Comparison of ENCODE assay signal across 10 cellular contexts in the genomic region with DNA sequence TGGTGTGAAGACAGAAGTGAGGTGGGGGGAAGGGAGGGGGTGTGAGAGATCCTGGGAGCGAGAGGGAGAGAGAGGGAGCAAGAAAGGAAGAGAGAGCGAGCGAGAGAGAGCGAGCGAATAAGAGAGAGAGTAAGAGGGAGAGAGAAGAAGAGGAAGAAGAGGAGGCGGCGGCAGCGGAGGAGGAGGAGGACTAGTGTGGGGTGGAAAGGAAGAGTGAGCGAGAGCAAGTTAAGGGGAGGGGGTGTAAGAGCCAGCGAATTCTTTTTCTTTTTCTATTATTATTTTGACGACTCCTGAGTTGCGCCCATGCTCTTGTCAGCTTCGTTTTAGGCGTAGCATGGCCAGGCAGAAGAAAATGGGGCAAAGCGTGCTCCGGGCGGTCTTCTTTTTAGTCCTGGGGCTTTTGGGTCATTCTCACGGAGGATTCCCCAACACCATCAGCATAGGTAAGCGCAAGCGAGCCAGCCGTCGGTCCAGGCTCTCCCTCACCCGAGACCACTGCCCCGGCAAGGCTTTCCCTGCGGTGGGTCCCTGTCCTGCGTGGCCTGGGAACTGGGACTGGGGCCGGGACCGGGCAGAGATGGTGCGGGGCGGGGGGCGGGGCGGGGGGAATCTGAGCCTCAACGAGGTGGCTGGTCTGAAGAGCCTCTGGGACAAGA. TPM values are rescaled to one million over a fixed set of nuclear protein-coding genes. Genes with fewer than 3 reads are reported as not detected.
DNase-seq lines count a peak whose midpoint lies in the region; ATAC-seq and TF ChIP-seq lines count a peak whose summit lies in the region.
"Had no signal": no experiment of that assay in that cellular context is flagged by ENCODE, and none has a peak within 500 bp of the region (broad histone marks: within the 10 kb centered on the region; RNA-seq: fewer than 3 reads in every experiment).

A gene (plus strand): TSS at position 80 of the 659 bp plus-strand sequence. CDS start 258 bp downstream, at position 338.

- H3K4me3 Mint-ChIP-seq in activated CD8-positive, alpha-beta T cell treated with anti-CD3 and anti-CD28 coated beads for 36 hours, result peak within 1 kb of the TSS; percentile 31
- no peak within 1 kb of the TSS for H3K4me3 Mint-ChIP-seq in activated naive CD4-positive, alpha-beta T cell treated with anti-CD3 and anti-CD28 coated beads, Interleukin-2, amount 10 ng/mL, durations not matched to agents 7 days and 5 days

- no peaks in the 10 kb centered on the region for H3K9me3 ChIP-seq in heart right ventricle

- H3K4me1 Mint-ChIP-seq in activated CD8-positive, alpha-beta T cell treated with anti-CD3 and anti-CD28 coated beads for 36 hours (ENCODE audit: low read depth), result peaks cover 5% of the 10 kb centered on the region
- H3K4me1 Mint-ChIP-seq in activated naive CD4-positive, alpha-beta T cell treated with anti-CD3 and anti-CD28 coated beads, Interleukin-2, amount 10 ng/mL, durations not matched to agents 7 days and 5 days, result no peaks in the 10 kb centered on the region

- no peak for ATAC-seq in activated CD8-positive, alpha-beta T cell treated with anti-CD3 and anti-CD28 coated beads for 36 hours
- ATAC-seq in heart right ventricle (peak in 5 of 8 donors; percentile 9 to 56 (median 40)), HG02623 (IDR thresholded peaks at IDR 0.05; ENCODE audit: unreplicated experiment) (no peak)

- no peaks in the 10 kb centered on the region for H3K36me3 Mint-ChIP-seq in activated CD8-positive, alpha-beta T cell treated with anti-CD3 and anti-CD28 coated beads for 36 hours (ENCODE audit: low read depth)
- no peaks in the 10 kb centered on the region for H3K36me3 Mint-ChIP-seq in activated naive CD4-positive, alpha-beta T cell treated with anti-CD3 and anti-CD28 coated beads, Interleukin-2, amount 10 ng/mL, durations not matched to agents 7 days and 5 days

- H3K27me3 ChIP-seq in heart right ventricle, result peaks cover 0 to 37% (median 0%) of the 10 kb centered on the region in 7 donors

- DNase-seq in GM04503 (ENCODE audit: low read depth), result peak; percentile 37
- DNase-seq in activated CD8-positive, alpha-beta T cell treated with anti-CD3 and anti-CD28 coated beads for 36 hours, result no peak
- DNase-seq in heart right ventricle, result no peak
- DNase-seq in putamen (ENCODE audit: low spot score), result peak; percentile 63
- DNase-seq in SKM-1 treated with dmso at 0.1 percent for 144 hours (lab: John Stamatoyannopoulos, UW; ENCODE audit: unreplicated experiment), result no peak
- DNase-seq in NCI-H146 (lab: John Stamatoyannopoulos, UW), result no peak
- DNase-seq in activated naive CD4-positive, alpha-beta T cell treated with anti-CD3 and anti-CD28 coated beads, Interleukin-2, amount 10 ng/mL, durations not matched to agents 7 days and 5 days, result no peak
- DNase-seq: activated effector memory CD4-positive, alpha-beta T cell treated with anti-CD3 and anti-CD28 coated beads, Interleukin-2, amount 50 U/mL, for 16 hours; NCI-H187 had no signal

- no peaks in the 10 kb centered on the region for H3K4me1 ChIP-seq in heart right ventricle

- H3K27me3 Mint-ChIP-seq in activated CD8-positive, alpha-beta T cell treated with anti-CD3 and anti-CD28 coated beads for 36 hours, result peaks cover 26% of the 10 kb centered on the region
- H3K27me3 Mint-ChIP-seq in activated naive CD4-positive, alpha-beta T cell treated with anti-CD3 and anti-CD28 coated beads, Interleukin-2, amount 10 ng/mL, durations not matched to agents 7 days and 5 days, result peaks cover 45% of the 10 kb centered on the region

- no peaks in the 10 kb centered on the region for H3K9me3 Mint-ChIP-seq in activated CD8-positive, alpha-beta T cell treated with anti-CD3 and anti-CD28 coated beads for 36 hours
- H3K9me3 Mint-ChIP-seq in activated naive CD4-positive, alpha-beta T cell treated with anti-CD3 and anti-CD28 coated beads, Interleukin-2, amount 10 ng/mL, durations not matched to agents 7 days and 5 days, result no peaks in the 10 kb centered on the region

- no peak within 1 kb of the TSS for H3K27ac ChIP-seq in heart right ventricle

- POLR2A ChIA-PET in activated CD8-positive, alpha-beta T cell treated with anti-CD3 and anti-CD28 coated beads for 36 hours (lab: Charles Lee), result no interaction called here

- intact Hi-C loops in activated CD8-positive, alpha-beta T cell treated with anti-CD3 and anti-CD28 coated beads for 36 hours (cut with micrococcal nuclease), result no loop called here
- intact Hi-C loops in heart right ventricle (cut with DNase I), result loop anchor here in 2 of 10 donors (10.0 kb wide), 2 partner anchors 230 to 240 kb away; no protein-coding TSS in a partner anchor

- peak within 1 kb of the TSS in 9 of 10 donors; percentile 24 to 52 (median 46) for H3K4me3 ChIP-seq in heart right ventricle

- WGBS in heart right ventricle, 2 donors, result 1 to 2% methylated on average over 21 to 33 of the region's 33 CpGs

- H3K36me3 ChIP-seq in heart right ventricle, result no peaks in the 10 kb centered on the region

- H3K27ac Mint-ChIP-seq in activated CD8-positive, alpha-beta T cell treated with anti-CD3 and anti-CD28 coated beads for 36 hours, result no peak within 1 kb of the TSS
- no peak within 1 kb of the TSS for H3K27ac Mint-ChIP-seq in activated naive CD4-positive, alpha-beta T cell treated with anti-CD3 and anti-CD28 coated beads, Interleukin-2, amount 10 ng/mL, durations not matched to agents 7 days and 5 days

- no peak for TF ChIP-seq CTCF in activated CD8-positive, alpha-beta T cell treated with anti-CD3 and anti-CD28 coated beads for 36 hours (IDR thresholded peaks at IDR 0.05)
- TF ChIP-seq CTCF in heart right ventricle (IDR thresholded peaks at IDR 0.05), result no peak

- CTCF ChIA-PET in activated CD8-positive, alpha-beta T cell treated with anti-CD3 and anti-CD28 coated beads for 36 hours (lab: Charles Lee), result no interaction called here
- CTCF ChIA-PET in activated naive CD4-positive, alpha-beta T cell treated with anti-CD3 and anti-CD28 coated beads, Interleukin-2, amount 10 ng/mL, durations not matched to agents 7 days and 5 days (lab: Charles Lee), result no interaction called here

RNA-seq across cellular contexts. Expression of the gene that starts here (rescaled TPM):
- not detected for total RNA-seq in activated CD8-positive, alpha-beta T cell treated with anti-CD3 and anti-CD28 coated beads for 36 hours
- total RNA-seq in heart right ventricle, result 10 to 100 TPM in 1 of 10 donors, 1 to 10 TPM in 7, under 1 TPM in 2; 0.45 to 12.4 (median 1.3) TPM
- under 1 TPM; 0.06 to 0.22 TPM for polyA plus RNA-seq in heart right ventricle

Comparison
In these comparisons a context has a peak if more than half of its experiments do, and no peak if none do; other contexts are left out.
1. DNase-seq: peak in GM04503 (single experiment) and putamen (single experiment); none in activated CD8-positive, alpha-beta T cell treated with anti-CD3 and anti-CD28 coated beads for 36 hours (single experiment), heart right ventricle (0 of 2), SKM-1 treated with dmso at 0.1 percent for 144 hours (single experiment), NCI-H146 (single experiment) and activated naive CD4-positive, alpha-beta T cell treated with anti-CD3 and anti-CD28 coated beads, Interleukin-2, amount 10 ng/mL, durations not matched to agents 7 days and 5 days (single experiment).
2. ATAC-seq: peak in heart right ventricle (5 of 8); none in activated CD8-positive, alpha-beta T cell treated with anti-CD3 and anti-CD28 coated beads for 36 hours (single experiment) and HG02623 (single experiment).